ENCODE assay signal across 28 cellular contexts in the genomic region with DNA sequence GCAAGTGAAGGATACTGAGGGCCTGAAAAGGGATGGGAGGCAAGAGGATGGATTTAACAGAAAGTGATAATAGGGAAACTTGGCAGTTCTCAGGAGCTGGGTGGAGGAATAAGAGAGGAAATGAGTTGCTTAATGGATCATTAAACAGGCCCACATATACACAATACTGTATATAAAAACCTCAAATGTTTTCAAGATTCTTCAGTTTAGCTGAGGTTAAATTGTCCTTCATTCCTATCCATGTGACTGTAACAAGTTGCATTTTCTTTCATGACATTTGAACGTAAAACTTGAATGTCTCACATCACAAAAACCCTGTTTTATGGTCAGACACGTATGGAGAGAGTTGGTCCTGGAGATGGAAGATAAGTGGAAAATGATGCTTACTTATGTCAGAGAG.
"Had no signal": no experiment of that assay in that cellular context is flagged by ENCODE, and none has a peak within 500 bp of the region (broad histone marks: within the 10 kb centered on the region; RNA-seq: fewer than 3 reads in every experiment).

No MANE protein-coding gene starts in this region.

- H3K36me3 ChIP-seq: cardiac muscle cell, colonic mucosa, gastroesophageal sphincter, neutrophil, upper lobe of left lung had no signal

- ATAC-seq: activated naive CD8-positive, alpha-beta T cell treated with anti-CD3 and anti-CD28 coated beads, Interleukin-2, amount 50 U/mL, for 24 hours; gastroesophageal sphincter; left ventricle myocardium superior; sciatic nerve; stimulated activated naive CD8-positive, alpha-beta T cell treated with anti-CD3 and anti-CD28 coated beads, Interleukin-15, Interleukin-2, amounts not matched to agents 100 U/mL and 50 U/mL, for 24 hours; WTC11 had no signal

- H3K4me1 ChIP-seq: colonic mucosa, gastroesophageal sphincter, testis, upper lobe of left lung had no signal

- DNase-seq: activated CD4-positive, alpha-beta memory T cell treated with anti-CD3 and anti-CD28 coated beads, Interleukin-2, amount 10 ng/mL, durations not matched to agents 7 days and 5 days; activated CD4-positive, alpha-beta T cell treated with anti-CD3 and anti-CD28 coated beads for 1 hour; activated CD4-positive, alpha-beta T cell treated with anti-CD3 and anti-CD28 coated beads, Interleukin-2, amount 10 ng/mL, durations not matched to agents 7 days and 5 days; activated CD8-positive, alpha-beta memory T cell treated with anti-CD3 and anti-CD28 coated beads, Interleukin-2, amount 50 U/mL, for 48 hours; activated gamma-delta T cell; activated naive CD8-positive, alpha-beta T cell treated with anti-CD3 and anti-CD28 coated beads, Interleukin-2, amount 50 U/mL, for 24 hours; activated T-cell treated with anti-CD3 and anti-CD28 coated beads, Interleukin-2, amount 50 U/mL, for 24 hours; amygdala; cerebellar nuclear complex; colonic mucosa; effector CD8-positive, alpha-beta T cell; head of caudate nucleus; left ventricle myocardium superior; retina; stimulated activated CD4-positive, alpha-beta T cell treated with anti-CD3 and anti-CD28 coated beads, Interleukin-12 subunit alpha, Interleukin-12 subunit beta, amount 100 ng/mL, for 4 hours; stimulated activated CD4-positive, alpha-beta T cell treated with anti-CD3 and anti-CD28 coated beads, Interleukin-4, amount 100 ng/mL, for 1 hour; stimulated activated naive CD8-positive, alpha-beta T cell treated with anti-CD3 and anti-CD28 coated beads, Interleukin-15, Interleukin-2, amounts not matched to agents 100 U/mL and 50 U/mL, for 24 hours; testis; upper lobe of left lung had no signal

- H3K36me3 Mint-ChIP-seq: WTC11 had no signal

- H3K9me3 Mint-ChIP-seq: activated CD4-positive, alpha-beta memory T cell treated with anti-CD3 and anti-CD28 coated beads, Interleukin-2, amount 10 ng/mL, durations not matched to agents 7 days and 5 days; activated naive CD4-positive, alpha-beta T cell treated with anti-CD3 and anti-CD28 coated beads, Interleukin-2, amount 50 U/mL, for 24 hours; activated naive CD8-positive, alpha-beta T cell treated with anti-CD3 and anti-CD28 coated beads, Interleukin-2, amount 50 U/mL, for 24 hours; activated T-cell treated with anti-CD3 and anti-CD28 coated beads, Interleukin-2, amount 50 U/mL, for 24 hours; nephron had no signal

- H3K9me3 ChIP-seq: colonic mucosa, gastroesophageal sphincter, neutrophil, testis, upper lobe of left lung had no signal

- H3K27ac Mint-ChIP-seq: activated CD4-positive, alpha-beta memory T cell treated with anti-CD3 and anti-CD28 coated beads, Interleukin-2, amount 10 ng/mL, durations not matched to agents 7 days and 5 days; activated CD4-positive, alpha-beta T cell treated with anti-CD3 and anti-CD28 coated beads, Interleukin-2, amount 10 ng/mL, durations not matched to agents 7 days and 5 days; activated naive CD4-positive, alpha-beta T cell treated with anti-CD3 and anti-CD28 coated beads, Interleukin-2, amount 50 U/mL, for 24 hours; activated naive CD8-positive, alpha-beta T cell treated with anti-CD3 and anti-CD28 coated beads, Interleukin-2, amount 50 U/mL, for 24 hours; activated T-cell treated with anti-CD3 and anti-CD28 coated beads, Interleukin-2, amount 50 U/mL, for 24 hours; nephron; progenitor cell of endocrine pancreas; WTC11 had no signal

- H3K4me3 Mint-ChIP-seq: activated CD4-positive, alpha-beta memory T cell treated with anti-CD3 and anti-CD28 coated beads, Interleukin-2, amount 10 ng/mL, durations not matched to agents 7 days and 5 days; activated CD4-positive, alpha-beta T cell treated with anti-CD3 and anti-CD28 coated beads, Interleukin-2, amount 10 ng/mL, durations not matched to agents 7 days and 5 days; activated naive CD4-positive, alpha-beta T cell treated with anti-CD3 and anti-CD28 coated beads, Interleukin-2, amount 50 U/mL, for 24 hours; activated naive CD8-positive, alpha-beta T cell treated with anti-CD3 and anti-CD28 coated beads, Interleukin-2, amount 50 U/mL, for 24 hours; activated T-cell treated with anti-CD3 and anti-CD28 coated beads, Interleukin-2, amount 50 U/mL, for 24 hours; nephron; WTC11 had no signal

- H3K4me1 Mint-ChIP-seq: activated CD4-positive, alpha-beta memory T cell treated with anti-CD3 and anti-CD28 coated beads, Interleukin-2, amount 10 ng/mL, durations not matched to agents 7 days and 5 days; activated CD4-positive, alpha-beta T cell treated with anti-CD3 and anti-CD28 coated beads, Interleukin-2, amount 10 ng/mL, durations not matched to agents 7 days and 5 days; nephron had no signal

- H3K4me3 ChIP-seq: cardiac muscle cell, colonic mucosa, gastroesophageal sphincter, skin epidermis, testis, upper lobe of left lung had no signal

- H3K27ac ChIP-seq: cardiac muscle cell, colonic mucosa, gastroesophageal sphincter, neutrophil, skin epidermis, testis, upper lobe of left lung had no signal

- H3K27me3 Mint-ChIP-seq: activated CD4-positive, alpha-beta T cell treated with anti-CD3 and anti-CD28 coated beads, Interleukin-2, amount 10 ng/mL, durations not matched to agents 7 days and 5 days; activated naive CD4-positive, alpha-beta T cell treated with anti-CD3 and anti-CD28 coated beads, Interleukin-2, amount 50 U/mL, for 24 hours; activated naive CD8-positive, alpha-beta T cell treated with anti-CD3 and anti-CD28 coated beads, Interleukin-2, amount 50 U/mL, for 24 hours; activated T-cell treated with anti-CD3 and anti-CD28 coated beads, Interleukin-2, amount 50 U/mL, for 24 hours; progenitor cell of endocrine pancreas had no signal

- H3K27me3 ChIP-seq: cardiac muscle cell, colonic mucosa, gastroesophageal sphincter, neutrophil, testis, upper lobe of left lung had no signal
